In the genomic region with DNA sequence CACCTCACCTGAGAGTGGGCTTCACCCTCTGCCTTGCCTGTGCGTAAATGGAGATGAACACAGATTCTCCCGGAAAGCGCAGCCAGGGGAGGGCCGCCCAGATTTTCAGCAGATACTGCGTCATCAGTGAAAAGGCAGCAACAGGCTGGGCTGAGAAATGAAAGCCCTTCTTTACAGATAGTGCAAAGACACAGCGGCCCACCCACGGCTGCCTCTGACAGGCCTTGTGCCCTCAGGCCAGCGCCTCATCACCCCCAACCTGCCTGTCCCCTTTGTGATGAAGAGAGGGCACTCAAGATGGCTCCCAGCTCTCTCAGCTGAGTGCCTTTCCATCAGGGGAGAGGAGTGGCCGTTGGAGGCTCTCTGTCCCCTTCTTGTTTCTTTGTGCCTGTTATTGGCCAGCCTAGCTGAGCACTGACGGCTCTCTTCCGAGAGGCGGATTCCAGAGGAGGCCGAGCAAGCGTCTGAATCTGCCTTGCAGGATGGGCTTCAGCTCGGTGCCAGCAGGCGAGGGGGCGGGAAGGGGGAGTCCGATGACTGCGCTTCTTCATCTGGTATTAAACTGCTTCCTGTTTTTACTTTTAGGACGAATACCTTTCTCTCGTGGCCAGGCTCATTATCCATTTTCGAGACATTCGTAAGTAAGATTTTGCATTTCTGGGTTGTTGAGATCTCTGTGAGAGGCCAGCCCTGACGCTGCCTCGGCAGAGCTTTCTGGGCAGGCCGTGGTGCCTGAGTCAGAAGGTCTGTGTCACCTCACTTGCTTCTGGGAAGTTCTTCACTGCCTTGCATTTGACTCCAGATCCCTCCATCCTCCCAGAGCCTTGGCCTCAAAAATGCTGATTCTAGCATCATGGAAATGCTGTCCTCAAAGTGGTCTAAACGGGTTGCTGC, we compare ENCODE assay signal across 8 cellular contexts. TPM values are rescaled to one million over a fixed set of nuclear protein-coding genes. Genes with fewer than 3 reads are reported as not detected.
DNase-seq lines count a peak whose midpoint lies in the region; ATAC-seq and TF ChIP-seq lines count a peak whose summit lies in the region.

No MANE protein-coding gene starts in this region.

- H3K27ac ChIP-seq in esophagus squamous epithelium (peak overlapping the region; percentile 67 to 89 (median 78)), thyroid gland (peak overlapping the region; percentile 55 to 86 (median 69))

- H3K27me3 ChIP-seq in GM06990 (replicated peaks; ENCODE audit: control insufficient read depth, insufficient read depth, low read length) (no peaks in the 10 kb centered on the region), esophagus squamous epithelium (no peaks in the 10 kb centered on the region), thyroid gland (no peaks in the 10 kb centered on the region)

- DNase-seq in GM06990 (ENCODE audit: extremely low read depth, insufficient read length) (peak; percentile 48), activated T-cell treated with anti-CD3 and anti-CD28 coated beads for 48 hours (ENCODE audit: low read depth) (peak; percentile 54), esophagus squamous epithelium (lab: John Stamatoyannopoulos, UW) (no peak), thyroid gland (no peak), NAMALWA (ENCODE audit: low spot score) (no peak), SIG-M5 treated with dmso at 0.1 percent for 504 hours (lab: John Stamatoyannopoulos, UW; ENCODE audit: unreplicated experiment) (no peak)

- intact Hi-C loops in esophagus squamous epithelium (cut with DNase I) (no loop called here), thyroid gland (cut with DNase I) (no loop called here)

- WGBS in esophagus squamous epithelium, 2 donors = 57 to 58% methylated on average over 16 to 21 of the region's 27 CpGs
- WGBS in thyroid gland, 2 donors = 73 to 75% methylated on average over 25 to 26 of the region's 27 CpGs

- no peak for TF ChIP-seq POLR2A in esophagus squamous epithelium (IDR thresholded peaks at IDR 0.05)
- no peak for TF ChIP-seq POLR2A in thyroid gland (IDR thresholded peaks at IDR 0.05)

- H3K27me3 Mint-ChIP-seq in nephron (ENCODE audit: low read depth) = no peaks in the 10 kb centered on the region

- no peaks in the 10 kb centered on the region for H3K9me3 ChIP-seq in esophagus squamous epithelium
- no peaks in the 10 kb centered on the region for H3K9me3 ChIP-seq in thyroid gland

- H3K4me1 Mint-ChIP-seq in nephron = peaks cover 56% of the 10 kb centered on the region

- ATAC-seq in GM21381 (IDR thresholded peaks at IDR 0.05; ENCODE audit: unreplicated experiment) = no peak

- H3K36me3 Mint-ChIP-seq in nephron (ENCODE audit: low read depth) = peaks cover 20% of the 10 kb centered on the region

- H3K4me1 ChIP-seq in esophagus squamous epithelium (peaks cover 21 to 76% (median 49%) of the 10 kb centered on the region in 3 donors), thyroid gland (peaks cover 43 to 47% of the 10 kb centered on the region in 2 donors)

- peak overlapping the region; percentile 98 to 100 (median 99) for H3K27ac Mint-ChIP-seq in nephron

- no peaks in the 10 kb centered on the region for H3K9me3 Mint-ChIP-seq in nephron

- H3K4me3 Mint-ChIP-seq in nephron = peak overlapping the region; percentile 24 to 46 (median 46)

- peaks cover 24% of the 10 kb centered on the region for H3K36me3 ChIP-seq in GM06990 (ENCODE audit: control insufficient read depth, insufficient read depth, low read length)
- H3K36me3 ChIP-seq in esophagus squamous epithelium = peaks cover 16 to 56% (median 16%) of the 10 kb centered on the region in 3 donors
- peaks cover 9 to 11% of the 10 kb centered on the region in 2 donors for H3K36me3 ChIP-seq in thyroid gland

- H3K4me3 ChIP-seq in GM06990 (replicated peaks; ENCODE audit: low read depth, low read length) (no peak overlapping the region), esophagus squamous epithelium (peak overlapping the region in 2 of 4 donors; percentile 4 to 10), thyroid gland (replicated peaks in 1 of 3) (no peak overlapping the region)

- no peak for TF ChIP-seq CTCF in GM06990 (IDR thresholded peaks at IDR 0.05; ENCODE audit: insufficient read depth, low read length, poor library complexity, severe bottlenecking)
- TF ChIP-seq CTCF in esophagus squamous epithelium (IDR thresholded peaks at IDR 0.05) = no peak
- TF ChIP-seq CTCF in nephron (IDR thresholded peaks at IDR 0.05; ENCODE audit: unreplicated experiment in 3 of 3) = no peak
- TF ChIP-seq CTCF in thyroid gland (IDR thresholded peaks at IDR 0.05) = no peak

RNA-seq across cellular contexts. Expression of a gene that starts 43.7 kb away (rescaled TPM):
- total RNA-seq in esophagus squamous epithelium (10 to 100 TPM; 31.6 to 51.4 (median 46.1) TPM), thyroid gland (10 to 100 TPM; 33.6 to 65.1 (median 36.1) TPM)

RNA-seq across cellular contexts. Expression of a gene that starts 55.5 kb away (rescaled TPM):
- total RNA-seq in esophagus squamous epithelium (10 to 100 TPM in 1 of 4 donors, 1 to 10 TPM in 3; 7.7 to 13.0 (median 8.3) TPM), thyroid gland (10 to 100 TPM; 38.0 to 76.9 (median 61.0) TPM)

Comparison
In these comparisons a context has a peak if more than half of its experiments do, and no peak if none do; other contexts are left out.
1. DNase-seq: peak in GM06990 (single experiment) and activated T-cell treated with anti-CD3 and anti-CD28 coated beads for 48 hours (single experiment); none in esophagus squamous epithelium (single experiment), thyroid gland (0 of 2), NAMALWA (single experiment) and SIG-M5 treated with dmso at 0.1 percent for 504 hours (single experiment).